16 cellular contexts compared by ENCODE assay signal in genomic region chr11:113507341-113507740, GRCh38. TPM values are rescaled to one million over a fixed set of nuclear protein-coding genes. Genes with fewer than 3 reads are reported as not detected.
DNase-seq lines count a peak whose midpoint lies in the region; ATAC-seq and TF ChIP-seq lines count a peak whose summit lies in the region.
"Had no signal": no experiment of that assay in that cellular context is flagged by ENCODE, and none has a peak within 500 bp of the region (broad histone marks: within the 10 kb centered on the region; RNA-seq: fewer than 3 reads in every experiment).

No MANE protein-coding gene starts in this region.

- H3K4me3 Mint-ChIP-seq in CD8-positive, alpha-beta T cell, result no peak overlapping the region
- H3K4me3 Mint-ChIP-seq: CD4-positive, CD25-positive, alpha-beta regulatory T cell had no signal

- H3K36me3 ChIP-seq in mammary epithelial cell (ENCODE audit: insufficient read depth, low read length), result no peaks in the 10 kb centered on the region
- H3K36me3 ChIP-seq in breast epithelium, result no peaks in the 10 kb centered on the region
- no peaks in the 10 kb centered on the region for H3K36me3 ChIP-seq in SJCRH30
- no peaks in the 10 kb centered on the region for H3K36me3 ChIP-seq in vagina
- no peaks in the 10 kb centered on the region for H3K36me3 ChIP-seq in CD8-positive, alpha-beta T cell (ENCODE audit: insufficient read depth, low read length)
- H3K36me3 ChIP-seq: BLaER1 treated with 17β-estradiol and CSF1 and Interleukin-3, amounts not matched to agents 10 nM and 100 nM had no signal

- H3K36me3 Mint-ChIP-seq in CD8-positive, alpha-beta T cell, result no peaks in the 10 kb centered on the region
- H3K36me3 Mint-ChIP-seq: CD4-positive, CD25-positive, alpha-beta regulatory T cell had no signal

- dilution Hi-C loops in mammary epithelial cell (cut with HindIII; ENCODE audit: low sequenced_read_pairs), result no loop called here

- no peaks in the 10 kb centered on the region for H3K9me3 Mint-ChIP-seq in CD8-positive, alpha-beta T cell

- no TSS peak for BruUV-seq in mammary epithelial cell (replicated peaks; lab: Mats Ljungman, UMichigan)

- H3K4me2 ChIP-seq in mammary epithelial cell (ENCODE audit: insufficient read depth, low read depth, low read length), result no peak overlapping the region
- H3K4me2 ChIP-seq: BLaER1 treated with 17β-estradiol and CSF1 and Interleukin-3, amounts not matched to agents 10 nM and 100 nM had no signal

- H3K4me1 ChIP-seq in mammary epithelial cell (ENCODE audit: insufficient read depth, low read length) (peaks cover 48% of the 10 kb centered on the region), breast epithelium (no peaks in the 10 kb centered on the region), SJCRH30 (peaks cover 31% of the 10 kb centered on the region), vagina (no peaks in the 10 kb centered on the region)
- H3K4me1 ChIP-seq in CD8-positive, alpha-beta T cell (ENCODE audit: insufficient read depth, low read length), result no peaks in the 10 kb centered on the region
- H3K4me1 ChIP-seq: BLaER1 treated with 17β-estradiol and CSF1 and Interleukin-3, amounts not matched to agents 10 nM and 100 nM had no signal

- intact Hi-C loops in mammary epithelial cell (cut with micrococcal nuclease) (no loop called here), breast epithelium (cut with DNase I; ENCODE audit: low total_unique reads) (no loop called here), vagina (cut with DNase I) (no loop called here)
- intact Hi-C loops in CD8-positive, alpha-beta T cell (cut with DNase I, micrococcal nuclease), result no loop called here

- no peak for TF ChIP-seq POLR2A in breast epithelium (IDR thresholded peaks at IDR 0.05)
- TF ChIP-seq POLR2A in vagina (IDR thresholded peaks at IDR 0.05), result no peak
- TF ChIP-seq POLR2A in erythroblast (IDR thresholded peaks at IDR 0.05; ENCODE audit: low read length), result no peak

- no peaks in the 10 kb centered on the region for H4K20me1 ChIP-seq in mammary epithelial cell (ENCODE audit: insufficient read depth, low read length)
- H4K20me1 ChIP-seq: BLaER1 treated with 17β-estradiol and CSF1 and Interleukin-3, amounts not matched to agents 10 nM and 100 nM had no signal

- no peaks in the 10 kb centered on the region for H3K9me3 ChIP-seq in mammary epithelial cell (replicated peaks; ENCODE audit: insufficient read depth, low read length)
- H3K9me3 ChIP-seq in breast epithelium, result peaks cover 0 to 3% of the 10 kb centered on the region in 2 donors
- no peaks in the 10 kb centered on the region for H3K9me3 ChIP-seq in SJCRH30 (replicated peaks)
- no peaks in the 10 kb centered on the region for H3K9me3 ChIP-seq in vagina
- no peaks in the 10 kb centered on the region for H3K9me3 ChIP-seq in CD8-positive, alpha-beta T cell (ENCODE audit: low read length)
- H3K9me3 ChIP-seq: BLaER1 treated with 17β-estradiol and CSF1 and Interleukin-3, amounts not matched to agents 10 nM and 100 nM had no signal

- peak; percentile 58 for DNase-seq in mammary epithelial cell
- no peak for DNase-seq in breast epithelium (ENCODE audit: low spot score in 2 of 2)
- peak in 1 of 2 experiments; percentile 17 for DNase-seq in SJCRH30
- peak; percentile 30 for DNase-seq in kidney tubule cell (ENCODE audit: low spot score)
- DNase-seq in vagina (ENCODE audit: extremely low spot score in 2 of 2), result peak; percentile 49 to 56
- DNase-seq in erythroblast (lab: John Stamatoyannopoulos, UW), result no peak
- no peak for DNase-seq in SHP77 treated with DMSO at 0.1 percent for 48 hours (lab: John Stamatoyannopoulos, UW)
- no peak for DNase-seq in CD8-positive, alpha-beta T cell
- DNase-seq: ACHN; CD4-positive, CD25-positive, alpha-beta regulatory T cell; DMS53; GF-D8; IMR-90 had no signal

- ATAC-seq in CD8-positive, alpha-beta T cell, result no peak
- ATAC-seq: HCT116 had no signal

- H3K79me2 ChIP-seq in mammary epithelial cell (ENCODE audit: insufficient read depth, low read length), result no peaks in the 10 kb centered on the region

- in situ Hi-C loops in mammary epithelial cell (cut with MboI; ENCODE audit: low sequenced_read_pairs in 2 of 2), result no loop called here

- H3K27ac ChIP-seq in mammary epithelial cell (ENCODE audit: insufficient read depth, low read depth, low read length) (peak overlapping the region; percentile 95), breast epithelium (peak overlapping the region in 1 of 2 donors; percentile 83), SJCRH30 (peak overlapping the region; percentile 98), vagina (no peak overlapping the region)
- H3K27ac ChIP-seq in CD8-positive, alpha-beta T cell (ENCODE audit: low read depth, low read length), result no peak overlapping the region
- H3K27ac ChIP-seq: BLaER1 treated with 17β-estradiol and CSF1 and Interleukin-3, amounts not matched to agents 10 nM and 100 nM had no signal

- POLR2A ChIA-PET in CD8-positive, alpha-beta T cell (lab: Charles Lee), result no interaction called here

- H3K27ac Mint-ChIP-seq in CD8-positive, alpha-beta T cell, result no peak overlapping the region

- H3K4me3 ChIP-seq in mammary epithelial cell (replicated peaks in 1 of 3; ENCODE audit: insufficient read depth in 1 of 3, low read depth in 2 of 3, low read length in 3 of 3) (no peak overlapping the region), breast epithelium (no peak overlapping the region), SJCRH30 (no peak overlapping the region), vagina (no peak overlapping the region)
- H3K4me3 ChIP-seq in CD8-positive, alpha-beta T cell (ENCODE audit: low read depth, low read length), result no peak overlapping the region
- H3K4me3 ChIP-seq: BLaER1 treated with 17β-estradiol and CSF1 and Interleukin-3, amounts not matched to agents 10 nM and 100 nM had no signal

- no peak overlapping the region for H3K9ac ChIP-seq in mammary epithelial cell (ENCODE audit: insufficient read depth, low read length)
- H3K9ac ChIP-seq: BLaER1 treated with 17β-estradiol and CSF1 and Interleukin-3, amounts not matched to agents 10 nM and 100 nM had no signal

- no peak for TF ChIP-seq CTCF in mammary epithelial cell (conservative IDR thresholded peaks at IDR 0.05 in 1 of 2, IDR thresholded peaks at IDR 0.05 in 1 of 2; ENCODE audit: extremely low read depth in 1 of 2, insufficient read depth in 1 of 2, low read depth in 1 of 2, low read length in 2 of 2)
- no peak for TF ChIP-seq CTCF in breast epithelium (IDR thresholded peaks at IDR 0.05)
- no peak for TF ChIP-seq CTCF in vagina (IDR thresholded peaks at IDR 0.05)
- no peak for TF ChIP-seq CTCF in CD8-positive, alpha-beta T cell (IDR thresholded peaks at IDR 0.05)

- peak overlapping the region; percentile 14 for H2AFZ ChIP-seq in mammary epithelial cell (ENCODE audit: low read depth, low read length)

- CTCF ChIA-PET in mammary epithelial cell (lab: Charles Lee; ENCODE audit: low non-redundant PET), result interaction anchor here (1.0 kb wide), 1 partner anchor 1409 kb away, joined by 37 read pairs; no protein-coding TSS in a partner anchor
- CTCF ChIA-PET in CD8-positive, alpha-beta T cell (lab: Charles Lee), result interaction anchor here (1.0 kb wide), 1 partner anchor 11 kb away, joined by 4 read pairs; no protein-coding TSS in a partner anchor

- H3K27me3 ChIP-seq in mammary epithelial cell (ENCODE audit: insufficient read depth, low read length), result no peaks in the 10 kb centered on the region
- H3K27me3 ChIP-seq in breast epithelium, result no peaks in the 10 kb centered on the region
- no peaks in the 10 kb centered on the region for H3K27me3 ChIP-seq in SJCRH30
- H3K27me3 ChIP-seq in vagina, result no peaks in the 10 kb centered on the region
- no peaks in the 10 kb centered on the region for H3K27me3 ChIP-seq in CD8-positive, alpha-beta T cell (ENCODE audit: insufficient read depth, low read length)
- H3K27me3 ChIP-seq: BLaER1 treated with 17β-estradiol and CSF1 and Interleukin-3, amounts not matched to agents 10 nM and 100 nM had no signal

- H3K4me1 Mint-ChIP-seq in CD8-positive, alpha-beta T cell (ENCODE audit: low read depth), result no peaks in the 10 kb centered on the region
- H3K4me1 Mint-ChIP-seq: CD4-positive, CD25-positive, alpha-beta regulatory T cell had no signal

- H3K27me3 Mint-ChIP-seq in CD8-positive, alpha-beta T cell (ENCODE audit: low read depth), result peaks cover 22% of the 10 kb centered on the region

RNA-seq across cellular contexts. Expression of gene DRD2, which starts 32.1 kb away (rescaled TPM):
- 1 to 10 TPM; 1.5 to 6.8 TPM for total RNA-seq in mammary epithelial cell
- polyA plus RNA-seq in mammary epithelial cell, result 28.7 TPM
- polyA minus RNA-seq in mammary epithelial cell, result 7.9 TPM
- 1 to 10 TPM in 1 of 3 donors, under 1 TPM in 2; 0.16 to 8.5 (median 0.33) TPM for total RNA-seq in breast epithelium
- 1.4 and 2.5 TPM in 2 replicates for total RNA-seq in SJCRH30 (2014; rRNA removed; shearing (Covaris generic))
- 0.49 TPM for total RNA-seq in vagina
- not detected for total RNA-seq in CD8-positive, alpha-beta T cell
- total RNA-seq: A172; CD4-positive, CD25-positive, alpha-beta regulatory T cell; IMR-90 had no signal
- polyA plus RNA-seq: IMR-90 had no signal

Comparison
In these comparisons a context has a peak if more than half of its experiments do, and no peak if none do; other contexts are left out.
1. DNase-seq: peak in mammary epithelial cell (single experiment), kidney tubule cell (single experiment) and vagina (2 of 2); none in breast epithelium (0 of 2), erythroblast (0 of 2), SHP77 treated with DMSO at 0.1 percent for 48 hours (single experiment) and CD8-positive, alpha-beta T cell (0 of 7).
2. H3K27ac ChIP-seq: peak in mammary epithelial cell (single experiment) and SJCRH30 (single experiment); none in vagina (single experiment) and CD8-positive, alpha-beta T cell (single experiment).